Comparison of ENCODE assay signal across 9 cellular contexts in the genomic region with DNA sequence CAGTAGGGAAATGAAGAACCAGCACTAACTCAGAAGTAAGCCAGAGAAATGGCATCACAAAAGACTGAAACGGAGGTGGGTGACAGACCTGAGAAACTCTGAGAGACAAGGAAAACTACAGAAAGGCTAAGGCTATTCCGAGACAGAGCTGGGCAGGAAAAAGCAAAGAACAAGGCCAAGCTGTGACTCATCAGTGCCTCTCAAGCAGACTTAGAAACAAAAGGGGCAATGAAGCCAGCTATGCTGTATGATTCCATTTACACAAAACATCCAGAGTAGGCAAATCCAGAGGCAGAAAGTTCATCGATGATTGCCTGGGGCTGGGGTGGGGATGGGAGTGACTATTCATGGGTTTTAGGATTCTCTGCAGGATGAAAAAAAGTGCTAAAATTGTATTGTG. TPM values are rescaled to one million over a fixed set of nuclear protein-coding genes. Genes with fewer than 3 reads are reported as not detected.
DNase-seq lines count a peak whose midpoint lies in the region; ATAC-seq and TF ChIP-seq lines count a peak whose summit lies in the region.
"Had no signal": no experiment of that assay in that cellular context is flagged by ENCODE, and none has a peak within 500 bp of the region (broad histone marks: within the 10 kb centered on the region; RNA-seq: fewer than 3 reads in every experiment).

No MANE protein-coding gene starts in this region.

- no peaks in the 10 kb centered on the region for H3K9me3 ChIP-seq in heart left ventricle

- TF ChIP-seq POLR2A in heart left ventricle (IDR thresholded peaks at IDR 0.05) = no peak

- 50 to 60% (median 55%) methylated on average over 3 of the region's 3 CpGs for WGBS in heart left ventricle, 4 donors

- peaks cover 0 to 42% (median 5%) of the 10 kb centered on the region in 12 donors for H3K4me1 ChIP-seq in heart left ventricle

- ATAC-seq in heart left ventricle (peak in 3 of 4 donors; percentile 84 to 91 (median 85)), sciatic nerve (peak; percentile 67), GM19023 (IDR thresholded peaks at IDR 0.05; ENCODE audit: unreplicated experiment) (no peak), GM21786 (IDR thresholded peaks at IDR 0.05; ENCODE audit: unreplicated experiment) (no peak)

- DNase-seq in GM03348 (ENCODE audit: low spot score) (peak; percentile 80), amygdala (lab: John Stamatoyannopoulos, UW) (peak in 29 of 56 donors; percentile 5 to 65 (median 31)), heart left ventricle (peak in 3 of 5 donors; percentile 26 to 31 (median 29)), sciatic nerve (ENCODE audit: low spot score) (no peak), NCI-H2081 treated with DMSO at 0.1 percent for 48 hours (lab: John Stamatoyannopoulos, UW) (no peak)
- DNase-seq in activated effector memory CD4-positive, alpha-beta T cell treated with Interleukin-2 at 50 U/mL for 16 hours = no peak
- DNase-seq: activated effector memory CD4-positive, alpha-beta T cell treated with anti-CD3 and anti-CD28 coated beads, Interleukin-2, amount 50 U/mL, for 16 hours had no signal

- H3K36me3 ChIP-seq in heart left ventricle = peaks cover 0 to 15% (median 0%) of the 10 kb centered on the region in 9 donors

- peak overlapping the region in 6 of 12 donors; percentile 31 to 67 (median 45) for H3K27ac ChIP-seq in heart left ventricle

- no peak for TF ChIP-seq CTCF in heart left ventricle (IDR thresholded peaks at IDR 0.05)

- no peaks in the 10 kb centered on the region for H3K27me3 ChIP-seq in heart left ventricle

- H3K4me3 ChIP-seq in heart left ventricle = no peak overlapping the region

- intact Hi-C loops in heart left ventricle (cut with DNase I) = loop anchor here in 6 of 10 donors (5.0 to 10.0 kb wide), 4 partner anchors 76 to 346 kb away; no protein-coding TSS in a partner anchor
- intact Hi-C loops in sciatic nerve (cut with DNase I) = no loop called here

RNA-seq across cellular contexts. Expression of gene SLC23A2, which starts 50.0 kb away (rescaled TPM):
- total RNA-seq in heart left ventricle = 10 to 100 TPM in 2 of 9 donors, 1 to 10 TPM in 7; 5.0 to 18.7 (median 8.4) TPM
- 1 to 10 TPM; 3.0 to 3.3 TPM for polyA plus RNA-seq in heart left ventricle
- 75.9 TPM for total RNA-seq in sciatic nerve

Comparison
In these comparisons a context has a peak if more than half of its experiments do, and no peak if none do; other contexts are left out.
1. DNase-seq: peak in GM03348 (single experiment), amygdala (29 of 56) and heart left ventricle (3 of 5); none in sciatic nerve (single experiment), NCI-H2081 treated with DMSO at 0.1 percent for 48 hours (single experiment) and activated effector memory CD4-positive, alpha-beta T cell treated with Interleukin-2 at 50 U/mL for 16 hours (single experiment).
2. ATAC-seq: peak in heart left ventricle (3 of 4) and sciatic nerve (single experiment); none in GM19023 (single experiment) and GM21786 (single experiment).